ENCODE assay signal across 23 cellular contexts in the genomic region with DNA sequence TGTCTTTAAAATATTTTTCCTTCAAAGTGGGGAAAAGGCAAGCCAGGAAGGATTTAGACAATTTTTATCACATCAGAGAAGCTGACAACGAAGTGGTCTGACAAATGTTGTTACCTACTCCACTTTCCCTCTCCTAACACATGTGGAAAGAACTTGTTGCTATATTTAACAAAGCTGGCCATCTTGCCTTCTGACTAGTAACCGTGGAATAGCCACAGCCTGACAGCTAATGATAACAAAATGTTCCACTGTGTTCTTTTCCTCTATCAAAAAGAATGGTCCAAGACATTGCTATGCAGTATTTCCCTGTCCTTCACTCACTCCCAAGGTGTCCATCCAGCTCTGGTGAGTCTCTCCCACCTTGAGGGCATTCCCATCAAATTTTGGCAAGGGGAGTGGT.
"Had no signal": no experiment of that assay in that cellular context is flagged by ENCODE, and none has a peak within 500 bp of the region (broad histone marks: within the 10 kb centered on the region; RNA-seq: fewer than 3 reads in every experiment).

No MANE protein-coding gene starts in this region.

- H3K4me1 ChIP-seq: spleen, thyroid gland had no signal

- H3K36me3 Mint-ChIP-seq: activated naive CD8-positive, alpha-beta T cell treated with anti-CD3 and anti-CD28 coated beads for 36 hours; brain; naive B cell; stimulated activated naive B cell treated with anti-CD40 and anti-IgM and Interleukin-4, amounts not matched to agents 10 μg/mL and 1 μg/mL and 100 μg/mL, for 72 hours had no signal

- H3K4me3 ChIP-seq: spleen, thyroid gland had no signal

- H3K36me3 ChIP-seq: spleen, thyroid gland had no signal

- H3K4me3 Mint-ChIP-seq: activated B cell treated with CpG ODN at 0.5 μM for 24 hours; activated CD8-positive, alpha-beta T cell treated with anti-CD3 and anti-CD28 coated beads for 36 hours; activated naive CD8-positive, alpha-beta T cell treated with anti-CD3 and anti-CD28 coated beads for 36 hours; activated T-helper 17 cell treated with anti-CD3 and anti-CD28 coated beads, Interleukin-2, amount 50 U/mL, for 72 hours; brain; central memory CD8-positive, alpha-beta T cell; naive B cell; neural crest cell; stimulated activated naive B cell treated with anti-CD40 and anti-IgM and Interleukin-4, amounts not matched to agents 10 μg/mL and 1 μg/mL and 100 μg/mL, for 72 hours had no signal

- DNase-seq: activated B cell treated with CpG ODN at 0.5 μM for 24 hours; activated CD4-positive, alpha-beta T cell treated with anti-CD3 and anti-CD28 coated beads for 48 hours; activated CD8-positive, alpha-beta T cell treated with anti-CD3 and anti-CD28 coated beads for 36 hours; activated naive CD4-positive, alpha-beta T cell; activated naive CD8-positive, alpha-beta T cell treated with anti-CD3 and anti-CD28 coated beads for 36 hours; activated T-cell treated with anti-CD3 and anti-CD28 coated beads, Interleukin-2, amount 50 U/mL, for 1 hour; amygdala; cortex of kidney; effector CD4-positive, alpha-beta T cell; hippocampal formation; islet precursor cell; midbrain; naive B cell; spleen; stimulated activated naive B cell treated with anti-CD40 and anti-IgM and Interleukin-4, amounts not matched to agents 10 μg/mL and 1 μg/mL and 100 μg/mL, for 72 hours; T-helper 1 cell; T-helper 9 cell; thyroid gland had no signal

- H3K9me3 ChIP-seq: spleen, thyroid gland had no signal

- ATAC-seq: activated CD8-positive, alpha-beta T cell treated with anti-CD3 and anti-CD28 coated beads for 36 hours; activated T-helper 17 cell treated with anti-CD3 and anti-CD28 coated beads, Interleukin-2, amount 50 U/mL, for 72 hours; sciatic nerve; stimulated activated naive B cell treated with anti-CD40 and anti-IgM and Interleukin-4, amounts not matched to agents 10 μg/mL and 1 μg/mL and 100 μg/mL, for 72 hours had no signal

- H3K27me3 Mint-ChIP-seq: activated B cell treated with CpG ODN at 0.5 μM for 24 hours had no signal

- H3K27me3 ChIP-seq: thyroid gland had no signal

- H3K9me3 Mint-ChIP-seq: activated B cell treated with CpG ODN at 0.5 μM for 24 hours; activated CD8-positive, alpha-beta T cell treated with anti-CD3 and anti-CD28 coated beads for 36 hours had no signal

- H3K4me1 Mint-ChIP-seq: activated B cell treated with CpG ODN at 0.5 μM for 24 hours; activated naive CD8-positive, alpha-beta T cell treated with anti-CD3 and anti-CD28 coated beads for 36 hours; activated T-helper 17 cell treated with anti-CD3 and anti-CD28 coated beads, Interleukin-2, amount 50 U/mL, for 72 hours; central memory CD8-positive, alpha-beta T cell; naive B cell; stimulated activated naive B cell treated with anti-CD40 and anti-IgM and Interleukin-4, amounts not matched to agents 10 μg/mL and 1 μg/mL and 100 μg/mL, for 72 hours had no signal

- H3K27ac Mint-ChIP-seq: activated B cell treated with CpG ODN at 0.5 μM for 24 hours; activated CD8-positive, alpha-beta T cell treated with anti-CD3 and anti-CD28 coated beads for 36 hours; activated naive CD8-positive, alpha-beta T cell treated with anti-CD3 and anti-CD28 coated beads for 36 hours; activated T-helper 17 cell treated with anti-CD3 and anti-CD28 coated beads, Interleukin-2, amount 50 U/mL, for 72 hours; brain; naive B cell; stimulated activated naive B cell treated with anti-CD40 and anti-IgM and Interleukin-4, amounts not matched to agents 10 μg/mL and 1 μg/mL and 100 μg/mL, for 72 hours had no signal

- H3K27ac ChIP-seq: spleen, thyroid gland had no signal
